In genomic region chr3:120489421-120489820, GRCh38 we compare ENCODE assay signal across 21 cellular contexts. TPM values are rescaled to one million over a fixed set of nuclear protein-coding genes. Genes with fewer than 3 reads are reported as not detected.
"Had no signal": no experiment of that assay in that cellular context is flagged by ENCODE, and none has a peak within 500 bp of the region (broad histone marks: within the 10 kb centered on the region; RNA-seq: fewer than 3 reads in every experiment).

No MANE protein-coding gene starts in this region.

- H3K36me3 Mint-ChIP-seq: IgD-negative memory B cell had no signal

- DNase-seq: Kasumi-1, MM.1S, NCI-H1092 treated with DMSO at 0.1 percent for 48 hours, NCI-H1436, NCI-H2029, NCI-H2081 treated with DMSO at 0.1 percent for 48 hours, NCI-H2227 treated with DMSO at 0.1 percent for 48 hours, NCI-H510A, NCI-H69, NCI-H774, PC-3, SHP77, SJCRH30 had no signal

- H3K4me3 ChIP-seq: K562, SJCRH30 had no signal

- H3K4me1 ChIP-seq: SJCRH30 had no signal

- H3K27ac ChIP-seq: HL-60, KMS-11, RWPE1, SJCRH30 had no signal

- H3K27ac Mint-ChIP-seq: IgD-negative memory B cell had no signal

- H3K4me2 ChIP-seq: KMS-11 had no signal

- H3K36me3 ChIP-seq: SJCRH30 had no signal

- FAIRE-seq: HTR-8/SVneo, K562 had no signal

- H3K4me3 Mint-ChIP-seq: IgD-negative memory B cell had no signal

- ATAC-seq: K562, Panc1, PC-3, SK-N-SH treated with all-trans-retinoic acid at 6 μM for 48 hours had no signal

- H3K9ac ChIP-seq: KMS-11 had no signal

- H3K4me1 Mint-ChIP-seq: IgD-negative memory B cell had no signal

- H3K27me3 ChIP-seq: SJCRH30 had no signal

- H3K9me3 ChIP-seq: SJCRH30 had no signal

RNA-seq across cellular contexts. Expression of gene FSTL1, which starts 38.6 kb away (rescaled TPM):
- polyA plus RNA-seq: IgD-negative memory B cell had no signal
